Comparison of ENCODE assay signal across 12 cellular contexts in the genomic region with DNA sequence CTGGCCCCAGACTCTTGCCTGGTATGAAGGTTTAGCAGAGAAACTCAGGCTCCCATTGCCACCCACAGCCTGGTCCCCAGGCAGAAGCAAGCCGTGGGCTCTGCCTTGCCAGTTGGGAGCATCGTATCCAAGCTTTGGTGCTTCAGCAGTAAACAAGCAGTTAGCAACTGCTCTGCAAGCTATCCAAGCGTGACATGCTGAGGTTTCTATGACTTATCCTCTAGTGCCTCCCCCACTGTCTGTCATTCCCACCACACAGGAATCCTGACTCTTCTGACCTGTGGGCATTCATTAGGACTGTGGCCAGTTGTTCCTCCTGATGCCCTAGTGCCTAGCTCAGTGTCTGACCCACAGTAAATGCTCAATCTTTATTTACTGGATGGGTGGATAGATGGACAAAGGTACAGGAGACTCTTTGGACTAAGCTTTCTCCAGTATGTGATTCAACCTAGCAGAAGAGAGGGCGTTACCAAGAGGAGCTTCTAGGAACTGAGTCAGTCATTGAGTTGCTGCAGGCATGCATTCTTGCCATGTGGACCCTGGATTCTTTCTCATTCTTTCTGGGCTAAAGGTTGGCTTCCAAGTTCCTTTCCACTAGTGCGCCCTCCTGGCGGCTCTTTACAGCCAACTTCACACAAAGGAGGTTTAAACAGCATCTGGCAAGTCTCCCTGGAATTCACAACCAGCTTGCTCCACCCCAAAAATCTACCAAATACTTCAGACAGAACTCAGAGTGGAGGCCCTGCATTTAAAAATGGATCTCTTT. TPM values are rescaled to one million over a fixed set of nuclear protein-coding genes. Genes with fewer than 3 reads are reported as not detected.
DNase-seq lines count a peak whose midpoint lies in the region; ATAC-seq, FAIRE-seq and TF ChIP-seq lines count a peak whose summit lies in the region.
"Had no signal": no experiment of that assay in that cellular context is flagged by ENCODE, and none has a peak within 500 bp of the region (broad histone marks: within the 10 kb centered on the region; RNA-seq: fewer than 3 reads in every experiment).

No MANE protein-coding gene starts in this region.

- H3K9me3 ChIP-seq in GM12878 (replicated peaks; ENCODE audit: control insufficient read depth, insufficient read depth, low read length) (no peaks in the 10 kb centered on the region), HAP-1 (no peaks in the 10 kb centered on the region)
- H3K9me3 ChIP-seq: transverse colon had no signal

- peak; percentile 87 for DNase-seq in AG08396 (ENCODE audit: low spot score)
- DNase-seq in HFF-Myc (ENCODE audit: extremely low read depth, low read depth) = peak; percentile 91
- no peak for DNase-seq in GM12878 (ENCODE audit: low read depth, low spot score)
- DNase-seq in left lobe of liver (ENCODE audit: low spot score) = no peak
- no peak for DNase-seq in left colon
- DNase-seq in stimulated activated naive B cell treated with anti-CD40 and anti-IgM and Interleukin-4, amounts not matched to agents 10 μg/mL and 1 μg/mL and 100 μg/mL, for 72 hours = no peak
- no peak for DNase-seq in HAP-1 (ENCODE audit: low spot score in 2 of 2)
- no peak for DNase-seq in Right ventricle myocardium inferior (ENCODE audit: missing footprints)
- DNase-seq: erythroblast, NCI-H2227 treated with DMSO at 0.1 percent for 48 hours, transverse colon had no signal

- no peak for TF ChIP-seq POLR2A in GM12878 (IDR thresholded peaks at IDR 0.05; ENCODE audit: low read depth, low read length)

- no peak overlapping the region for H2AFZ ChIP-seq in GM12878 (ENCODE audit: control insufficient read depth, low read depth, low read length)

- no peaks in the 10 kb centered on the region for H3K36me3 ChIP-seq in GM12878 (ENCODE audit: control insufficient read depth in 2 of 2, insufficient read depth in 2 of 2, low read length in 1 of 2)
- H3K36me3 ChIP-seq in HAP-1 (replicated peaks) = no peaks in the 10 kb centered on the region
- H3K36me3 ChIP-seq: transverse colon had no signal

- TF ChIP-seq EP300 in GM12878 (IDR thresholded peaks at IDR 0.05; ENCODE audit: borderline replicate concordance in 1 of 2, control insufficient read depth in 1 of 2, low read depth in 2 of 2, low read length in 2 of 2) = no peak

- H3K9ac ChIP-seq in GM12878 (ENCODE audit: control insufficient read depth, insufficient read depth, low read length) = no peak overlapping the region

- no peak overlapping the region for H3K27ac ChIP-seq in GM12878 (ENCODE audit: control insufficient read depth, insufficient read depth)
- H3K27ac ChIP-seq: transverse colon had no signal

- no peak for TF ChIP-seq RAD21 in GM12878 (IDR thresholded peaks at IDR 0.05; ENCODE audit: insufficient read depth, low read depth, low read length)

- RAD21 ChIA-PET in GM12878 (lab: Charles Lee; ENCODE audit: unreplicated experiment) = interaction anchor here (0.9 to 3.1 kb wide), 6 partner anchors 59 to 686 kb away, joined by 3 to 19 read pairs (median 3); partner anchors contain the start of gene TACR1

- H3K27me3 Mint-ChIP-seq in stimulated activated naive B cell treated with anti-CD40 and anti-IgM and Interleukin-4, amounts not matched to agents 10 μg/mL and 1 μg/mL and 100 μg/mL, for 72 hours = peaks cover 46 to 53% of the 10 kb centered on the region in 2 donors

- BruUV-seq in GM12878 (replicated peaks; lab: Mats Ljungman, UMichigan) = no TSS peak

- H3K4me1 ChIP-seq in GM12878 (ENCODE audit: control insufficient read depth, insufficient read depth, low read length) = 0 out of 2 replicates have a peak, but pooled peaks cover 2% of the 10 kb centered on the region
- peaks cover 6% of the 10 kb centered on the region; the same call in 1 of the 2 replicates for H3K4me1 ChIP-seq in HAP-1

- no peaks in the 10 kb centered on the region for H3K79me2 ChIP-seq in GM12878 (ENCODE audit: control insufficient read depth, insufficient read depth, low read length)

- POLR2A ChIA-PET in GM12878 (lab: Charles Lee) = no interaction called here

- intact Hi-C loops in GM12878 (cut with micrococcal nuclease; ENCODE audit: unreplicated experiment) (loop anchor here (5.0 kb wide), 3 partner anchors 204 to 689 kb away; no protein-coding TSS in a partner anchor), left colon (cut with DNase I, micrococcal nuclease) (loop anchor here in 1 of 2 donors (5.0 kb wide), 1 partner anchor 144 kb away; no protein-coding TSS in a partner anchor), Right ventricle myocardium inferior (cut with DNase I) (loop anchor here (5.0 kb wide), 1 partner anchor 689 kb away; no protein-coding TSS in a partner anchor)

- SMC1A ChIA-PET in GM12878 (lab: Charles Lee; ENCODE audit: uncharacterized antibody, unreplicated experiment) = interaction anchor here (0.6 to 3.4 kb wide), 15 partner anchors 10 to 925 kb away, joined by 3 to 13 read pairs (median 4); no protein-coding TSS in a partner anchor

- H3K27ac Mint-ChIP-seq in stimulated activated naive B cell treated with anti-CD40 and anti-IgM and Interleukin-4, amounts not matched to agents 10 μg/mL and 1 μg/mL and 100 μg/mL, for 72 hours = no peak overlapping the region

- no peaks in the 10 kb centered on the region for H4K20me1 ChIP-seq in GM12878 (ENCODE audit: control insufficient read depth, insufficient read depth)

- peaks cover 15 to 29% of the 10 kb centered on the region in 2 donors for H3K4me1 Mint-ChIP-seq in stimulated activated naive B cell treated with anti-CD40 and anti-IgM and Interleukin-4, amounts not matched to agents 10 μg/mL and 1 μg/mL and 100 μg/mL, for 72 hours

- H3K4me3 ChIP-seq in HFF-Myc (replicated peaks; ENCODE audit: low read depth, low read length) = no peak overlapping the region
- no peak overlapping the region for H3K4me3 ChIP-seq in GM12878
- no peak overlapping the region for H3K4me3 ChIP-seq in HAP-1
- H3K4me3 ChIP-seq: skin epidermis, transverse colon had no signal

- CTCF ChIA-PET in GM12878 (lab: Yijun Ruan, JAX) = interaction anchor here (0.6 to 2.3 kb wide), 14 partner anchors 10 to 1100 kb away, joined by 3 to 15 read pairs (median 4); no protein-coding TSS in a partner anchor

- FAIRE-seq in GM12878 (lab: Jason Lieb, UNC) = peak; percentile 59

- in situ Hi-C loops in GM12878 (cut with MboI) (loop anchor here (5.0 to 10.0 kb wide), 4 partner anchors 139 to 911 kb away; no protein-coding TSS in a partner anchor), HAP-1 (cut with MboI; ENCODE audit: low sequenced_read_pairs) (loop anchor here (5.0 to 25.0 kb wide), 4 partner anchors 139 to 691 kb away; partner anchors contain the start of gene TACR1)

- TF ChIP-seq CTCF in HFF-Myc (IDR thresholded peaks at IDR 0.05; ENCODE audit: low read depth, low read length, missing control alignments) (peak; percentile 46), GM12878 (IDR thresholded peaks at IDR 0.05 in 2 of 3, conservative IDR thresholded peaks at IDR 0.05 in 1 of 3; ENCODE audit: control insufficient read depth in 2 of 3, extremely low read depth in 1 of 3, insufficient read depth in 1 of 3, low read depth in 3 of 3, low read length in 3 of 3) (no peak)

- H3K4me3 Mint-ChIP-seq in stimulated activated naive B cell treated with anti-CD40 and anti-IgM and Interleukin-4, amounts not matched to agents 10 μg/mL and 1 μg/mL and 100 μg/mL, for 72 hours = no peak overlapping the region

- 26% methylated on average over 6 of the region's 6 CpGs for WGBS in GM12878 (ENCODE audit: insufficient coverage, insufficient replicate concordance, low lambda C conversion rate, missing lambda C conversion rate)

- no peaks in the 10 kb centered on the region for H3K9me3 Mint-ChIP-seq in stimulated activated naive B cell treated with anti-CD40 and anti-IgM and Interleukin-4, amounts not matched to agents 10 μg/mL and 1 μg/mL and 100 μg/mL, for 72 hours

- H3K27me3 ChIP-seq in GM12878 (replicated peaks in 1 of 2; ENCODE audit: control insufficient read depth in 2 of 2, insufficient read depth in 2 of 2, low read length in 1 of 2) = no peaks in the 10 kb centered on the region
- no peaks in the 10 kb centered on the region for H3K27me3 ChIP-seq in HAP-1 (ENCODE audit: low read depth)

- ATAC-seq in GM12878 (no peak), left lobe of liver (peak; percentile 53), left colon (no peak), Right ventricle myocardium inferior (no peak)
- no peak for ATAC-seq in stimulated activated naive B cell treated with anti-CD40 and anti-IgM and Interleukin-4, amounts not matched to agents 10 μg/mL and 1 μg/mL and 100 μg/mL, for 72 hours (replicated peaks)

- no peak overlapping the region for H3K4me2 ChIP-seq in GM12878 (ENCODE audit: control insufficient read depth, insufficient read depth)

- no peaks in the 10 kb centered on the region for H3K36me3 Mint-ChIP-seq in stimulated activated naive B cell treated with anti-CD40 and anti-IgM and Interleukin-4, amounts not matched to agents 10 μg/mL and 1 μg/mL and 100 μg/mL, for 72 hours

RNA-seq across cellular contexts. Expression of gene MRPL19, which starts 40.6 kb away (rescaled TPM):
- 56.5 and 60.0 TPM in 2 replicates for total RNA-seq in GM12878 (2013; cell fraction: nucleolus; rRNA removed)
- total RNA-seq in GM12878 (2014; rRNA removed) = 54.1 and 60.4 TPM in 2 replicates
- total RNA-seq in GM12878 (2014; rRNA removed; fragmentation: Illumina TruSeq; extraction: Trizol) = 42.1 and 46.8 TPM in 2 replicates
- total RNA-seq in GM12878 (2021) = 62.1 and 63.0 TPM in 2 replicates
- 14.5 TPM for polyA plus RNA-seq in GM12878 (2011; ENCODE audit: low read depth)
- polyA plus RNA-seq in GM12878 (2011; rRNA removed) = 63.1 and 105 TPM in 2 replicates
- 17.8 and 19.2 TPM in 2 replicates for polyA plus RNA-seq in GM12878 (2011; cell fraction: cytosol; rRNA removed)
- 18.9 and 21.4 TPM in 2 replicates for polyA plus RNA-seq in GM12878 (2011; cell fraction: nucleus; rRNA removed)
- 18.3 and 24.9 TPM in 2 replicates for polyA plus RNA-seq in GM12878 (2012)
- 43.7 and 55.7 TPM in 2 replicates for polyA plus RNA-seq in GM12878 (2014; fragmentation: Illumina TruSeq; extraction: Trizol)
- polyA plus RNA-seq in GM12878 (2014; fragmentation: Nextera tagmentation; extraction: Ambion mirVana) = 10 to 100 TPM; 13.1 to 17.9 TPM
- polyA plus RNA-seq in GM12878 (2014; rRNA removed) = 52.7 and 63.0 TPM in 2 replicates
- polyA plus RNA-seq in GM12878 (2016; fragmentation: Nextera tagmentation; extraction: Ambion mirVana) = 10 to 100 TPM; 89.7 to 99.0 TPM
- polyA minus RNA-seq in GM12878 (2011; rRNA and poly(A)+ RNA removed) = 21.8 and 27.0 TPM in 2 replicates
- polyA minus RNA-seq in GM12878 (2011; cell fraction: cytosol; rRNA and poly(A)+ RNA removed) = 9.9 and 12.6 TPM in 2 replicates
- polyA minus RNA-seq in GM12878 (2011; cell fraction: nucleus; rRNA and poly(A)+ RNA removed) = 56.1 and 87.4 TPM in 2 replicates
- total RNA-seq in left lobe of liver = 45.2 TPM
- total RNA-seq in left colon = 10 to 100 TPM; 38.8 to 51.2 TPM
- 53.9 TPM for total RNA-seq in Right ventricle myocardium inferior

RNA-seq across cellular contexts. Expression of gene EVA1A, which starts 45.2 kb away (rescaled TPM):
- total RNA-seq in GM12878 (2013; cell fraction: nucleolus; rRNA removed) = not detected in 2 replicates
- total RNA-seq in GM12878 (2014; rRNA removed) = 0.51 and 1.0 TPM in 2 replicates
- 0.13 and 0.32 TPM in 2 replicates for total RNA-seq in GM12878 (2014; rRNA removed; fragmentation: Illumina TruSeq; extraction: Trizol)
- 0.69 and 1.0 TPM in 2 replicates for total RNA-seq in GM12878 (2021)
- not detected for polyA plus RNA-seq in GM12878 (2011; ENCODE audit: low read depth)
- polyA plus RNA-seq in GM12878 (2011; rRNA removed) = 0.12 and 0.34 TPM in 2 replicates
- polyA plus RNA-seq in GM12878 (2011; cell fraction: cytosol; rRNA removed) = 0.12 and 0.25 TPM in 2 replicates
- polyA plus RNA-seq in GM12878 (2011; cell fraction: nucleus; rRNA removed) = 0.28 TPM in 1 of 2 replicates, not detected in the other
- 0.25 TPM in 1 of 2 replicates, not detected in the other for polyA plus RNA-seq in GM12878 (2012)
- polyA plus RNA-seq in GM12878 (2014; fragmentation: Illumina TruSeq; extraction: Trizol) = 0.21 TPM in 1 of 2 replicates, not detected in the other
- polyA plus RNA-seq in GM12878 (2014; fragmentation: Nextera tagmentation; extraction: Ambion mirVana) = not detected
- polyA plus RNA-seq in GM12878 (2014; rRNA removed) = not detected in 2 replicates
- not detected for polyA plus RNA-seq in GM12878 (2016; fragmentation: Nextera tagmentation; extraction: Ambion mirVana)
- not detected in 2 replicates for polyA minus RNA-seq in GM12878 (2011; rRNA and poly(A)+ RNA removed)
- not detected in 2 replicates for polyA minus RNA-seq in GM12878 (2011; cell fraction: cytosol; rRNA and poly(A)+ RNA removed)
- not detected in 2 replicates for polyA minus RNA-seq in GM12878 (2011; cell fraction: nucleus; rRNA and poly(A)+ RNA removed)
- total RNA-seq in left lobe of liver = 84.3 TPM
- total RNA-seq in left colon = under 1 TPM; 0.55 to 0.87 TPM
- 0.84 TPM for total RNA-seq in Right ventricle myocardium inferior
- total RNA-seq: transverse colon had no signal

Comparison
In these comparisons a context has a peak if more than half of its experiments do, and no peak if none do; other contexts are left out.
1. DNase-seq: peak in AG08396 (single experiment) and HFF-Myc (single experiment); none in GM12878 (single experiment), left lobe of liver (single experiment), left colon (0 of 2), stimulated activated naive B cell treated with anti-CD40 and anti-IgM and Interleukin-4, amounts not matched to agents 10 μg/mL and 1 μg/mL and 100 μg/mL, for 72 hours (single experiment), HAP-1 (0 of 2) and Right ventricle myocardium inferior (single experiment).
2. RNA of gene EVA1A, which starts 45.2 kb away (total RNA-seq): 84.3 TPM in left lobe of liver (single experiment); 0.55 to 0.87 TPM in left colon, 0.84 TPM in Right ventricle myocardium inferior (single experiment) and 0.13 to 1.0 TPM in GM12878; every median in the first group is over 10 times any median in the second.